In the genomic region with DNA sequence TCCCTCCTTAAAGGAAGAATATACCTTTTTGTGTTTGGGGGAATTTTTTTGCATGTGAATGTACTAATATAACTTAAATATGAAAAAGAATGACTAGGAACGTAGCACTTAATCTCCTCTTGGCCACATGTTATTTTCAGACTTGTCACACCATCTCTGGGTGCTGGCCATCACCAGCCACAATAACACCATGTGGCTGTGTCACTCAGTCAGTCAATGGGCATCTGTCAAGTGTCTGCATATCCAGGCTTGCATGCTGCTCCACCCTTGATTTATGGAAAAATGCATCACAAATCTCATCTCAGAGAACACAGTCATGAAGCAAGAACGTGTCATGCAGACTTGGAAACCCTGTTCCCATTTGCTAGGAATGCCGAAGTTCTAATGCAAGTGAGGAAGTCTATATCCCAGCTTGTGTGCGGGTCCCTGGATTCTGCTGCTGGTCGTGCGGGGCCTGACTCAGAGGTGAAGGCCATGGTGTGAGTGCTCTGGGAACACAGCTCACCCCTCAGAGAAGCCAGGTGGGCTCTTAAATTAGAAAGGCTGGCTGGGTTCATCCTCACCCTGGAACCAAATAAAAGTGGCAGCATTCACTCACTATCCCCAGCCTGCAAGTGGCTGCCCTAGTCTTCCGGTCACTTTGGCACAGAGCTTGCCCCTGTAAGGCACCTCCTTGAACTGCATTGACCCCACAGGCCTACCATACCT, we compare ENCODE assay signal across 23 cellular contexts.
"Had no signal": no experiment of that assay in that cellular context is flagged by ENCODE, and none has a peak within 500 bp of the region (broad histone marks: within the 10 kb centered on the region; RNA-seq: fewer than 3 reads in every experiment).

No MANE protein-coding gene starts in this region.

- H3K9ac ChIP-seq: parathyroid adenoma had no signal

- H3K4me2 ChIP-seq: smooth muscle cell had no signal

- H3K27ac ChIP-seq: colonic mucosa, lower lobe of right lung, neutrophil, parathyroid adenoma, right atrium auricular region, sigmoid colon, stomach, thyroid gland had no signal

- H3K79me2 ChIP-seq: parathyroid adenoma had no signal

- H3K36me3 ChIP-seq: colonic mucosa, lower lobe of right lung, neutrophil, right atrium auricular region, sigmoid colon, stomach, thyroid gland had no signal

- H3K4me1 ChIP-seq: colonic mucosa, parathyroid adenoma, right atrium auricular region, sigmoid colon, stomach, thyroid gland had no signal

- H3K4me3 ChIP-seq: colonic mucosa, lower lobe of right lung, right atrium auricular region, sigmoid colon, smooth muscle cell, stomach, thyroid gland had no signal

- H2AFZ ChIP-seq: parathyroid adenoma had no signal

- H3K9me3 ChIP-seq: colonic mucosa, lower lobe of right lung, neutrophil, right atrium auricular region, sigmoid colon, stomach, thyroid gland had no signal

- H3K27me3 ChIP-seq: colonic mucosa, right atrium auricular region, thyroid gland had no signal

- DNase-seq: colonic mucosa; effector CD8-positive, alpha-beta T cell; erythroblast; hypothalamus; immature natural killer cell; islet precursor cell; kidney glomerular epithelial cell; left colon; left ventricle myocardium superior; lower lobe of right lung; naive thymus-derived CD4-positive, alpha-beta T cell; sigmoid colon; stimulated activated CD4-positive, alpha-beta T cell treated with anti-CD3 and anti-CD28 coated beads, Interleukin-12 subunit alpha, Interleukin-12 subunit beta, amount 100 ng/mL, for 4 hours; stimulated activated CD4-positive, alpha-beta T cell treated with anti-CD3 and anti-CD28 coated beads, Interleukin-1b, Interleukin-23, amount 100 ng/mL, for 48 hours; stimulated activated CD4-positive, alpha-beta T cell treated with anti-CD3 and anti-CD28 coated beads, Interleukin-4, amount 100 ng/mL, for 1 hour; stimulated activated CD8-positive, alpha-beta memory T cell treated with anti-CD3 and anti-CD28 coated beads, Interleukin-4, amount 100 ng/mL, for 48 hours; stimulated activated naive CD4-positive, alpha-beta T cell; stomach; thyroid gland had no signal

- ATAC-seq: left colon; left ventricle myocardium superior; lower lobe of right lung; naive thymus-derived CD4-positive, alpha-beta T cell had no signal
